ENCODE assay signal across 27 cellular contexts in the genomic region with DNA sequence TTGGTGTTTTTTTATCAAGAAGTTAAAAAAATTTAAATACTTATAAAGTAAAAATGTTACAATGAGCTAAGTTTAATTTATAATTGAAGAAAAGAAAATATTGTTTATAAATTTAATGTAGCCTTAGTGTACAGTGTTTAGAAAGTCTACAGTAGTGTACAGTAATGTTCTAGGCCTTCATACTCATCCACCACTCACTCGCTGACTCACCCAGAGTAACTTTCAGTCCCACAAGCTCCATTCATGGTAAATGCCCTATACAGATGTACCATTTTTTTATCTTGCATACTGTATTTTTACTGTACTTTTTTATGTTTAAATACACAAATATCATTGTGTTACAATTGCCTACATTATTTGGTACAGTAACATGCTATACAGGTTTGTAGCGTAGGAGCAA. TPM values are rescaled to one million over a fixed set of nuclear protein-coding genes. Genes with fewer than 3 reads are reported as not detected.
"Had no signal": no experiment of that assay in that cellular context is flagged by ENCODE, and none has a peak within 500 bp of the region (broad histone marks: within the 10 kb centered on the region; RNA-seq: fewer than 3 reads in every experiment).

No MANE protein-coding gene starts in this region.

- DNase-seq: colonic mucosa; dermis blood vessel endothelial cell; immature natural killer cell; left cardiac atrium; left ventricle myocardium inferior; lower lobe of right lung; mesenchymal stem cell; naive thymus-derived CD4-positive, alpha-beta T cell; nephron progenitor cell; psoas muscle; retina; right lobe of liver; stimulated activated CD4-positive, alpha-beta T cell treated with anti-CD3 and anti-CD28 coated beads, Interleukin-4, amount 100 ng/mL, for 1 hour; stimulated activated CD8-positive, alpha-beta memory T cell treated with anti-CD3 and anti-CD28 coated beads, Interleukin-4, amount 100 ng/mL, for 48 hours; stimulated activated naive CD8-positive, alpha-beta T cell treated with anti-CD3 and anti-CD28 coated beads, Interleukin-15, Interleukin-2, amounts not matched to agents 100 U/mL and 50 U/mL, for 24 hours; thyroid gland; upper lobe of left lung; uterus had no signal

- H3K4me3 ChIP-seq: colonic mucosa, gastroesophageal sphincter, left ventricle myocardium inferior, lower lobe of right lung, psoas muscle, right lobe of liver, suprapubic skin, thyroid gland, upper lobe of left lung, uterus had no signal

- ATAC-seq: esophagus mucosa; gastroesophageal sphincter; left cardiac atrium; lower lobe of right lung; naive thymus-derived CD4-positive, alpha-beta T cell; psoas muscle; right lobe of liver; stimulated activated effector memory CD8-positive, alpha-beta T cell treated with anti-CD3 and anti-CD28 coated beads, Interleukin-12 subunit alpha, Interleukin-12 subunit beta, amount 100 ng/mL, for 72 hours; stimulated activated naive CD8-positive, alpha-beta T cell treated with anti-CD3 and anti-CD28 coated beads, Interleukin-15, Interleukin-2, amounts not matched to agents 100 U/mL and 50 U/mL, for 24 hours had no signal

- H3K9me3 ChIP-seq: colonic mucosa, gastroesophageal sphincter, left ventricle myocardium inferior, lower lobe of right lung, psoas muscle, right lobe of liver, suprapubic skin, thyroid gland, upper lobe of left lung, uterus had no signal

- H3K4me1 ChIP-seq: colonic mucosa, gastroesophageal sphincter, left ventricle myocardium inferior, lower lobe of right lung, psoas muscle, right lobe of liver, suprapubic skin, thyroid gland, upper lobe of left lung, uterus had no signal

- FAIRE-seq: endothelial cell of umbilical vein, keratinocyte had no signal

- H3K36me3 ChIP-seq: colonic mucosa, gastroesophageal sphincter, left ventricle myocardium inferior, lower lobe of right lung, right lobe of liver, suprapubic skin, thyroid gland, upper lobe of left lung, uterus had no signal

- H3K27ac ChIP-seq: colonic mucosa, gastroesophageal sphincter, left ventricle myocardium inferior, lower lobe of right lung, psoas muscle, right lobe of liver, suprapubic skin, thyroid gland, upper lobe of left lung, uterus had no signal

- H3K27me3 ChIP-seq: colonic mucosa, gastroesophageal sphincter, right lobe of liver, suprapubic skin, thyroid gland, upper lobe of left lung, uterus had no signal

RNA-seq across cellular contexts. Expression of a gene that starts 26.0 kb away (rescaled TPM):
- total RNA-seq: colonic mucosa; dermis blood vessel endothelial cell; endothelial cell of umbilical vein; esophagus mucosa; fibroblast of villous mesenchyme; left cardiac atrium; left ventricle myocardium inferior; lower lobe of right lung; mononuclear cell; naive thymus-derived CD4-positive, alpha-beta T cell; omental fat pad; psoas muscle; right lobe of liver; suprapubic skin; upper lobe of left lung had no signal
- polyA plus RNA-seq: endothelial cell of umbilical vein; immature natural killer cell; keratinocyte; naive thymus-derived CD4-positive, alpha-beta T cell; psoas muscle had no signal
